Comparison of ENCODE assay signal across 1 cellular context in the genomic region with DNA sequence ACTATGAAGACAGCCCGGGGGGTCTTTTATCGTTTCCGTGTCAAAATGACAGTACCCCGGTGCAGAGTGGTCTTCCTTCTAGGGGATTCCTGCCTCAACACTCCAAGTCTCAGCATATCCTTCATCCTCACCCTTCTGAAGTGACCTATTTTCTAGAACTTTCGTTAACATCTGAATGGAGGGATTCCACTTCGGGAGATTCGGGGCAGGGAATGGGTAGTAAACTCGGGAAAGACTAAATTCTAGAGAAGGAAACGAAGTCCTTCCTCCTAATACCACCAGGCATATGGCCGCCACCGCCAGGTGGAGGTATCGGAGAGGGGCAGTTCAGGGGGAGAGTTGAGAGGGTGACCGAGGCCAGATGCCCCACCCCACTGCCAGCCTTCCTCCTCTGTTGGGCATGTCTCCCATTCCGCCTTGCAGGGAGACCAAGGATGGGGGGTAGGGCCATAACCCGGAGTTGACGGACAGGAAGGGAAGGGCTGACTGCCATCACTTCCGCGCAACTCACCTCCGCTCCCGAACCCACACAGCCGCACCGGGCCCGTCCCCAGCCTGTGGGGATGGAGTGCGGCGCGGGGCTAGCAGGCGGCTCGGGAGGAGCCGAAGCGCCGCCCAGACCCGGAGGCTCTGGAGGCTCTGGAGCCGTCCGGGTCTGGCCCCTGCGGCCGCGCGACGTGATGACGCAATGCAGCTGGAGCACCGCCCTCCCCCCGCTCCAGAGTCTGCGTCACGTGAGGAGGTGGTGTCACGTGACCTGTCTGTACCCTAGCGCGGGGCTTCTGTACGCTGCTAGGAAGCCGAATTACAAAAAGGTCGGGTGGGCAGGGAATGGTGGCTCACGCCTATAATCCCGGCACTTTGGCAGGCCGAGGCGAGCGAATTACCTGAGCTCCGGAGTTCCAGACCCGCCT.
TF ChIP-seq lines count a peak whose summit lies in the region.

Gene KLHL12 (minus strand): TSS at position 657 of the 914 bp plus-strand sequence. CDS start 2,072 bp downstream, outside the sequence.

TF ChIP-seq in HepG2, 621 proteins besides CTCF, POLR2A, EP300 and RAD21 (continued from another document and continues in another):
- TF ChIP-seq ATF5 (CRISPR knock-in tag; IDR thresholded peaks at IDR 0.05; ENCODE audit: low read depth) (0 out of 2 replicates have a peak, but pooled peaks have one; percentile 47), ZNF709 (CRISPR knock-in tag; IDR thresholded peaks at IDR 0.05) (no peak), ZFAT (CRISPR knock-in tag; conservative IDR thresholded peaks at IDR 0.05) (no peak), SP1 (IDR thresholded peaks at IDR 0.05) (no peak), SP1 (CRISPR knock-in tag; IDR thresholded peaks at IDR 0.05) (peak; percentile 92), NCOA5 (CRISPR knock-in tag; IDR thresholded peaks at IDR 0.05) (no peak), ZNF468 (CRISPR knock-in tag; IDR thresholded peaks at IDR 0.05) (no peak), HDAC2 (CRISPR knock-in tag; IDR thresholded peaks at IDR 0.05) (peak; percentile 76), ZNF20 (CRISPR knock-in tag; IDR thresholded peaks at IDR 0.05) (no peak), ZBTB42 (CRISPR knock-in tag; IDR thresholded peaks at IDR 0.05) (no peak), NKX3-1 (CRISPR knock-in tag; IDR thresholded peaks at IDR 0.05) (peak; percentile 70; the same call in 1 of the 2 replicates), POLR2AphosphoS2 (IDR thresholded peaks at IDR 0.05; ENCODE audit: low read depth, low read length) (no peak), ZSCAN5A (CRISPR knock-in tag; IDR thresholded peaks at IDR 0.05; ENCODE audit: borderline replicate concordance) (no peak), SAP130 (CRISPR knock-in tag; IDR thresholded peaks at IDR 0.05; ENCODE audit: low read depth) (peak; percentile 100), EHMT2 (IDR thresholded peaks at IDR 0.05; ENCODE audit: borderline replicate concordance, low read depth, low read length) (no peak; the same call in 1 of the 2 replicates), ZSCAN20 (CRISPR knock-in tag; IDR thresholded peaks at IDR 0.05; ENCODE audit: borderline replicate concordance) (no peak), KLF6 (CRISPR knock-in tag; IDR thresholded peaks at IDR 0.05) (peak; percentile 84; the same call in 1 of the 2 replicates), MLLT10 (CRISPR knock-in tag; IDR thresholded peaks at IDR 0.05) (no peak), MTA1 (CRISPR knock-in tag; IDR thresholded peaks at IDR 0.05; ENCODE audit: borderline replicate concordance) (peak; percentile 73; the same call in 1 of the 2 replicates), RBAK (CRISPR knock-in tag; IDR thresholded peaks at IDR 0.05) (no peak), ADNP (CRISPR knock-in tag; IDR thresholded peaks at IDR 0.05) (no peak), CCAR2 (optimal IDR thresholded peaks at IDR 0.05; ENCODE audit: low read depth, low read length) (no peak), ZNF282 (IDR thresholded peaks at IDR 0.05; ENCODE audit: partially characterized antibody) (no peak), ZNF678 (CRISPR knock-in tag; IDR thresholded peaks at IDR 0.05) (peak; percentile 65; the same call in 1 of the 2 replicates), MIER3 (CRISPR knock-in tag; IDR thresholded peaks at IDR 0.05; ENCODE audit: borderline replicate concordance) (peak; percentile 87), KLF11 (CRISPR knock-in tag; IDR thresholded peaks at IDR 0.05) (peak; percentile 93; the same call in 1 of the 2 replicates), GATAD1 (CRISPR knock-in tag; IDR thresholded peaks at IDR 0.05) (peak; percentile 99), ZNF549 (CRISPR knock-in tag; IDR thresholded peaks at IDR 0.05) (no peak), ZNF17 (CRISPR knock-in tag; IDR thresholded peaks at IDR 0.05) (no peak), GRHL1 (CRISPR knock-in tag; conservative IDR thresholded peaks at IDR 0.05) (no peak), ZBTB46 (CRISPR knock-in tag; IDR thresholded peaks at IDR 0.05; ENCODE audit: borderline replicate concordance) (no peak), SRSF9 (IDR thresholded peaks at IDR 0.05; ENCODE audit: borderline replicate concordance, insufficient read depth, low read depth, low read length, poor library complexity, severe bottlenecking) (no peak), ZNF296 (CRISPR knock-in tag; conservative IDR thresholded peaks at IDR 0.05) (no peak), TOE1 (CRISPR knock-in tag; IDR thresholded peaks at IDR 0.05) (peak; percentile 77; the same call in 1 of the 2 replicates), ZC3H13 (CRISPR knock-in tag; IDR thresholded peaks at IDR 0.05) (peak; percentile 25; the same call in 1 of the 2 replicates), POGZ (CRISPR knock-in tag; IDR thresholded peaks at IDR 0.05) (peak; percentile 97), NCOR1 (IDR thresholded peaks at IDR 0.05; ENCODE audit: borderline replicate concordance, low read length) (no peak; the same call in 1 of the 2 replicates), ZNF589 (CRISPR knock-in tag; conservative IDR thresholded peaks at IDR 0.05) (no peak), CREM (IDR thresholded peaks at IDR 0.05) (peak; percentile 96), CREM (CRISPR knock-in tag; IDR thresholded peaks at IDR 0.05) (peak; percentile 75), SIX4 (CRISPR knock-in tag; IDR thresholded peaks at IDR 0.05) (0 out of 2 replicates have a peak, but pooled peaks have one; percentile 54), MNT (IDR thresholded peaks at IDR 0.05) (peak; percentile 89), SIN3A (IDR thresholded peaks at IDR 0.05; ENCODE audit: borderline replicate concordance, low read depth, low read length) (peak; percentile 90; the same call in 1 of the 2 replicates), CBFB (CRISPR knock-in tag; IDR thresholded peaks at IDR 0.05) (0 out of 2 replicates have a peak, but pooled peaks have one; percentile 42), ZNF605 (CRISPR knock-in tag; IDR thresholded peaks at IDR 0.05) (peak; percentile 74; the same call in 1 of the 2 replicates), GATAD2A (CRISPR knock-in tag; IDR thresholded peaks at IDR 0.05) (peak; percentile 65), ZNF331 (CRISPR knock-in tag; IDR thresholded peaks at IDR 0.05) (peak; percentile 87), RFXANK (CRISPR knock-in tag; IDR thresholded peaks at IDR 0.05) (peak; percentile 81; the same call in 1 of the 2 replicates), RNF2 (conservative IDR thresholded peaks at IDR 0.05; ENCODE audit: low read depth) (no peak), TBX3 (IDR thresholded peaks at IDR 0.05; ENCODE audit: borderline replicate concordance) (0 out of 2 replicates have a peak, but pooled peaks have one; percentile 31), GMEB2 (CRISPR knock-in tag; IDR thresholded peaks at IDR 0.05; ENCODE audit: low read depth) (peak; percentile 82), ZNF792 (CRISPR knock-in tag; IDR thresholded peaks at IDR 0.05) (peak; percentile 89), ZNF547 (CRISPR knock-in tag; IDR thresholded peaks at IDR 0.05) (peak; percentile 75)
- TF ChIP-seq, protein P1, sequence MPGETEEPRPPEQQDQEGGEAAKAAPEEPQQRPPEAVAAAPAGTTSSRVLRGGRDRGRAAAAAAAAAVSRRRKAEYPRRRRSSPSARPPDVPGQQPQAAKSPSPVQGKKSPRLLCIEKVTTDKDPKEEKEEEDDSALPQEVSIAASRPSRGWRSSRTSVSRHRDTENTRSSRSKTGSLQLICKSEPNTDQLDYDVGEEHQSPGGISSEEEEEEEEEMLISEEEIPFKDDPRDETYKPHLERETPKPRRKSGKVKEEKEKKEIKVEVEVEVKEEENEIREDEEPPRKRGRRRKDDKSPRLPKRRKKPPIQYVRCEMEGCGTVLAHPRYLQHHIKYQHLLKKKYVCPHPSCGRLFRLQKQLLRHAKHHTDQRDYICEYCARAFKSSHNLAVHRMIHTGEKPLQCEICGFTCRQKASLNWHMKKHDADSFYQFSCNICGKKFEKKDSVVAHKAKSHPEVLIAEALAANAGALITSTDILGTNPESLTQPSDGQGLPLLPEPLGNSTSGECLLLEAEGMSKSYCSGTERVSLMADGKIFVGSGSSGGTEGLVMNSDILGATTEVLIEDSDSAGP (CRISPR knock-in tag; IDR thresholded peaks at IDR 0.05; ENCODE audit: borderline replicate concordance), result peak; percentile 92; the same call in 1 of the 2 replicates
- TF ChIP-seq, protein P2, sequence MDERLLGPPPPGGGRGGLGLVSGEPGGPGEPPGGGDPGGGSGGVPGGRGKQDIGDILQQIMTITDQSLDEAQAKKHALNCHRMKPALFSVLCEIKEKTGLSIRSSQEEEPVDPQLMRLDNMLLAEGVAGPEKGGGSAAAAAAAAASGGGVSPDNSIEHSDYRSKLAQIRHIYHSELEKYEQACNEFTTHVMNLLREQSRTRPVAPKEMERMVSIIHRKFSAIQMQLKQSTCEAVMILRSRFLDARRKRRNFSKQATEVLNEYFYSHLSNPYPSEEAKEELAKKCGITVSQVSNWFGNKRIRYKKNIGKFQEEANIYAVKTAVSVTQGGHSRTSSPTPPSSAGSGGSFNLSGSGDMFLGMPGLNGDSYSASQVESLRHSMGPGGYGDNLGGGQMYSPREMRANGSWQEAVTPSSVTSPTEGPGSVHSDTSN (CRISPR knock-in tag; IDR thresholded peaks at IDR 0.05), result peak; percentile 49; the same call in 1 of the 2 replicates
- TF ChIP-seq, protein P3, sequence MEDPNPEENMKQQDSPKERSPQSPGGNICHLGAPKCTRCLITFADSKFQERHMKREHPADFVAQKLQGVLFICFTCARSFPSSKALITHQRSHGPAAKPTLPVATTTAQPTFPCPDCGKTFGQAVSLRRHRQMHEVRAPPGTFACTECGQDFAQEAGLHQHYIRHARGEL (CRISPR knock-in tag; IDR thresholded peaks at IDR 0.05), result no peak; the same call in 1 of the 2 replicates
- TF ChIP-seq, protein P4, sequence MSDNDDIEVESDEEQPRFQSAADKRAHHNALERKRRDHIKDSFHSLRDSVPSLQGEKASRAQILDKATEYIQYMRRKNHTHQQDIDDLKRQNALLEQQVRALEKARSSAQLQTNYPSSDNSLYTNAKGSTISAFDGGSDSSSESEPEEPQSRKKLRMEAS (IDR thresholded peaks at IDR 0.05), result peak; percentile 85
